8 cellular contexts compared by ENCODE assay signal in genomic region chr1:6026095-6026809, GRCh38. TPM values are rescaled to one million over a fixed set of nuclear protein-coding genes. Genes with fewer than 3 reads are reported as not detected.
DNase-seq lines count a peak whose midpoint lies in the region; ATAC-seq and TF ChIP-seq lines count a peak whose summit lies in the region.

No MANE protein-coding gene starts in this region.

- H3K27ac ChIP-seq in left ventricle myocardium inferior (replicated peaks): peak overlapping the region; percentile 88

- TF ChIP-seq CTCF in GM20000 (IDR thresholded peaks at IDR 0.05; ENCODE audit: extremely low read depth, missing control alignments) (no peak), left ventricle myocardium inferior (IDR thresholded peaks at IDR 0.05; ENCODE audit: borderline replicate concordance) (no peak)

- peaks cover 33% of the 10 kb centered on the region for H3K4me1 Mint-ChIP-seq in activated T-helper 17 cell treated with anti-CD3 and anti-CD28 coated beads, Interleukin-2, amount 50 U/mL, for 72 hours

- H3K9me3 ChIP-seq in left ventricle myocardium inferior (replicated peaks): no peaks in the 10 kb centered on the region

- H3K27me3 ChIP-seq in left ventricle myocardium inferior (ENCODE audit: low read depth): no peaks in the 10 kb centered on the region

- H3K27me3 Mint-ChIP-seq in activated T-helper 17 cell treated with anti-CD3 and anti-CD28 coated beads, Interleukin-2, amount 50 U/mL, for 72 hours: no peaks in the 10 kb centered on the region

- peak overlapping the region; percentile 97 for H3K27ac Mint-ChIP-seq in activated T-helper 17 cell treated with anti-CD3 and anti-CD28 coated beads, Interleukin-2, amount 50 U/mL, for 72 hours

- peak overlapping the region; percentile 99 for H3K4me3 Mint-ChIP-seq in activated T-helper 17 cell treated with anti-CD3 and anti-CD28 coated beads, Interleukin-2, amount 50 U/mL, for 72 hours

- intact Hi-C loops in left ventricle myocardium inferior (cut with micrococcal nuclease): no loop called here

- H3K9me3 Mint-ChIP-seq in activated T-helper 17 cell treated with anti-CD3 and anti-CD28 coated beads, Interleukin-2, amount 50 U/mL, for 72 hours: no peaks in the 10 kb centered on the region

- peak; percentile 99 for DNase-seq in DMS53 (lab: John Stamatoyannopoulos, UW)
- DNase-seq in GM20000 (ENCODE audit: low spot score): peak; percentile 91
- peak; percentile 67 for DNase-seq in HK-2 (ENCODE audit: unreplicated experiment)
- DNase-seq in RPMI7951 (ENCODE audit: low read depth): peak; percentile 88
- DNase-seq in left ventricle myocardium inferior: peak; percentile 90
- peak; percentile 92 for DNase-seq in stimulated activated CD4-positive, alpha-beta T cell treated with anti-CD3 and anti-CD28 coated beads, Interleukin-12 subunit alpha, Interleukin-12 subunit beta, amount 100 ng/mL, for 4 hours
- DNase-seq in dedifferentiated amniotic fluid mesenchymal stem cell (ENCODE audit: extremely low spot score): no peak

- peaks cover 20% of the 10 kb centered on the region for H3K4me1 ChIP-seq in left ventricle myocardium inferior

- H3K36me3 ChIP-seq in left ventricle myocardium inferior: no peaks in the 10 kb centered on the region

- H3K4me3 ChIP-seq in left ventricle myocardium inferior: peak overlapping the region; percentile 60

- ATAC-seq in activated T-helper 17 cell treated with anti-CD3 and anti-CD28 coated beads, Interleukin-2, amount 50 U/mL, for 72 hours (replicated peaks): peak; percentile 83

- H3K36me3 Mint-ChIP-seq in activated T-helper 17 cell treated with anti-CD3 and anti-CD28 coated beads, Interleukin-2, amount 50 U/mL, for 72 hours (ENCODE audit: low read depth): peaks cover 59% of the 10 kb centered on the region

RNA-seq across cellular contexts. Expression of gene KCNAB2, which starts 19.4 kb away (rescaled TPM):
- 4.0 and 5.5 TPM in 2 replicates for total RNA-seq in RPMI7951 (2014; rRNA removed; shearing (Covaris generic))
- total RNA-seq in activated T-helper 17 cell treated with anti-CD3 and anti-CD28 coated beads, Interleukin-2, amount 50 U/mL, for 72 hours: 100 to 1,000 TPM; 407 to 432 TPM
- 31.0 TPM for total RNA-seq in left ventricle myocardium inferior

RNA-seq across cellular contexts. Expression of gene NPHP4, which starts 34.0 kb away (rescaled TPM):
- 5.6 and 6.4 TPM in 2 replicates for total RNA-seq in RPMI7951 (2014; rRNA removed; shearing (Covaris generic))
- 10 to 100 TPM; 21.5 to 35.7 TPM for total RNA-seq in activated T-helper 17 cell treated with anti-CD3 and anti-CD28 coated beads, Interleukin-2, amount 50 U/mL, for 72 hours
- 3.7 TPM for total RNA-seq in left ventricle myocardium inferior

Comparison
In these comparisons a context has a peak if more than half of its experiments do, and no peak if none do; other contexts are left out.
1. RNA of gene KCNAB2, which starts 19.4 kb away (total RNA-seq): 407 to 432 TPM in activated T-helper 17 cell treated with anti-CD3 and anti-CD28 coated beads, Interleukin-2, amount 50 U/mL, for 72 hours; 31.0 TPM in left ventricle myocardium inferior (single experiment) and 4.0 to 5.5 TPM in RPMI7951; every median in the first group is over 10 times any median in the second.